In the genomic region with DNA sequence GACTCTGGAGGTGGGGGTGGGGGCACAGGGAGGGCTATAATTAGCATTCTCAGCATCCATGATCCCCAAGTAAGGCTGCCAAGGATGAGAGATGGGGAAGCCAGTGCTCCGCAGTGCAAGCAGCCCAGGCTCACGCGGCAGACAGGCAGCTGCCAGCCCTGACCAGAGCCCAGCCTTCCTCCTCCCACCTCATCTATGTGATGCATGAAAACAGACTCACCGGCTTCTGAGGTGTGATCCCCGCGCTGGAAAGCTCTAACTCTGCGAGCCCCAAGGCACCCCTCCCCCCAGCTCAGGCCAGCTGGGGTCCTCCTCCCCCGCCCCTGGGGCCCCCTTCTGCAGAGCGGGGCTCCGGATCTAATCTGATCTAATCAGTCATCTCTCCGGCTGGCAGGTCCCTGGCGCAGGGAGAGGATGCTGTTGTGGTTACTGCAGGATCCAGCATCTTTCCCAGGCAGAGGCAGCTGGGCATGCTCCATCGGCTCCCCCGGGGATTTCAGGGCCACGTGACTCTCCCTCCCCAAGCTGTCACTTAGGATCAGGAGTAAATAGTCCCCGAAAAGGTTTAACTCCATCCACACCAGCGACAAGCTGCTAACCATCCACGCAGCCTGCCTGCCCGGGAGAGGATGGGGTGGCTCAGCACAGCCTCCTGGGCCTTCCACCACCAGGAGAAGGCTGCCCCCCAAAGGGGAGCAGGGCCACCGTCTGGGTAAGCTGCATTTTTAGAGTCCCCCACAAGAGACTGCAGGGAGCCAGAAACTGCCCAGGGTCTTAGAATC, we compare ENCODE assay signal across 1 cellular context.
A peak's percentile ranks its signal among the peaks of the same experiment; 100 is the strongest.
TF ChIP-seq lines count a peak whose summit lies in the region.

PLEKHA6 (minus strand) TSS at position 456 of the 782 bp plus-strand sequence. CDS start 86,202 bp downstream, outside the sequence.

TF ChIP-seq in K562, 482 proteins besides CTCF, POLR2A, EP300 and RAD21 (continued from another document):
- no peak for TF ChIP-seq ARID3B (CRISPR knock-in tag; IDR thresholded peaks at IDR 0.05; ENCODE audit: borderline replicate concordance)
- peak; percentile 22; the same call in 1 of the 2 replicates for TF ChIP-seq BHLHE40 (IDR thresholded peaks at IDR 0.05; ENCODE audit: low read length)
- TF ChIP-seq, protein P1, sequence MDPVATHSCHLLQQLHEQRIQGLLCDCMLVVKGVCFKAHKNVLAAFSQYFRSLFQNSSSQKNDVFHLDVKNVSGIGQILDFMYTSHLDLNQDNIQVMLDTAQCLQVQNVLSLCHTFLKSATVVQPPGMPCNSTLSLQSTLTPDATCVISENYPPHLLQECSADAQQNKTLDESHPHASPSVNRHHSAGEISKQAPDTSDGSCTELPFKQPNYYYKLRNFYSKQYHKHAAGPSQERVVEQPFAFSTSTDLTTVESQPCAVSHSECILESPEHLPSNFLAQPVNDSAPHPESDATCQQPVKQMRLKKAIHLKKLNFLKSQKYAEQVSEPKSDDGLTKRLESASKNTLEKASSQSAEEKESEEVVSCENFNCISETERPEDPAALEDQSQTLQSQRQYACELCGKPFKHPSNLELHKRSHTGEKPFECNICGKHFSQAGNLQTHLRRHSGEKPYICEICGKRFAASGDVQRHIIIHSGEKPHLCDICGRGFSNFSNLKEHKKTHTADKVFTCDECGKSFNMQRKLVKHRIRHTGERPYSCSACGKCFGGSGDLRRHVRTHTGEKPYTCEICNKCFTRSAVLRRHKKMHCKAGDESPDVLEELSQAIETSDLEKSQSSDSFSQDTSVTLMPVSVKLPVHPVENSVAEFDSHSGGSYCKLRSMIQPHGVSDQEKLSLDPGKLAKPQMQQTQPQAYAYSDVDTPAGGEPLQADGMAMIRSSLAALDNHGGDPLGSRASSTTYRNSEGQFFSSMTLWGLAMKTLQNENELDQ (CRISPR knock-in tag; IDR thresholded peaks at IDR 0.05; ENCODE audit: borderline replicate concordance): no peak
